ENCODE assay signal across 18 cellular contexts in the genomic region with DNA sequence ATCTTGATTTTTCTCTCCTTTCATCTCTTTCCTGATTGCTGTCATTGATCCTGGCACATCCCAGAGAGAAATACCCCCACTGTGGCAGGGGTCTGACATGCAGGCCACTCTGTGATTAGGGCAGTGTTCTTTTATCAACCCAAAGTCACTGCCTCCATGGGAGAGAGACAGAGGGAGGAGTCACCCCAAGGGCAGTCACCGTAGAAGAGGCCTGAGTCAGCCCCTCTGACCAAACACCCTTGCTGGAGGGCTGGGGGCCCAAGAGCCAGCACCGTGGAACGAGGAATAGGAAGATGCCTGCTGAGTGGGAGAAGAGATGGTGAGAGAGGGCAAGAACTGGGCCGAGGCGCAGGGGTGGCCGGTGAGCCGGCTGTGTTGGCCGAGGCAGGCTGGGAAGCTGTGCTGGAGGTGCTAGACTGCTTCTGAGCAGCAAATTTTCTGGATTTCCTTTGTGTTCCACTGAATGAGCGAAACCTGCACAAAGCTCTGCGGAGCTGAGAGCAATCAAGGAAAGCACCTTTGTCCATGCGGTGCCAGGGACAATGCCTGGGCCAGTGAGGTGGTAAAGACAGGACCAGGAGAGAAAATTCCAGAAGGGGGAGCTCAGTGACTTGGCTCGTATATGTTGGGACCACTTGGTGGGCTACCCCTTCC.
A peak's percentile ranks its signal among the peaks of the same experiment; 100 is the strongest.
DNase-seq lines count a peak whose midpoint lies in the region; ATAC-seq, FAIRE-seq and TF ChIP-seq lines count a peak whose summit lies in the region.
"Had no signal": no experiment of that assay in that cellular context is flagged by ENCODE, and none has a peak within 500 bp of the region (broad histone marks: within the 10 kb centered on the region; RNA-seq: fewer than 3 reads in every experiment).

No MANE protein-coding gene starts in this region.

- FAIRE-seq in H1 (lab: Jason Lieb, UNC) = no peak
- FAIRE-seq: A204.1, endometrium, islet of Langerhans had no signal

- H2AFZ ChIP-seq in H1 (ENCODE audit: low read length) = peak overlapping the region; percentile 5; the same call in 1 of the 2 replicates

- no peaks in the 10 kb centered on the region for H3K9me3 Mint-ChIP-seq in activated naive CD4-positive, alpha-beta T cell treated with anti-CD3 and anti-CD28 coated beads for 36 hours
- H3K9me3 Mint-ChIP-seq: activated T-helper 2 cell treated with anti-CD3 and anti-CD28 coated beads, Interferon-gamma antibody, Interleukin-2, Interleukin-4, amounts not matched to agents 10 μg/mL and 5 μg/mL and 100 μg/mL, durations not matched to agents 14 hours and 24 hours and 36 hours had no signal

- ATAC-seq in Right ventricle myocardium superior (ENCODE audit: poor library complexity) (no peak), Right ventricle myocardium inferior (no peak), HG02623 (IDR thresholded peaks at IDR 0.05; ENCODE audit: unreplicated experiment) (no peak), HG03520 (IDR thresholded peaks at IDR 0.05; ENCODE audit: unreplicated experiment) (no peak)
- ATAC-seq: psoas muscle had no signal

- peak overlapping the region; percentile 38 for H3K18ac ChIP-seq in H1 (ENCODE audit: extremely low read depth, low read length)
- no peak overlapping the region for H3K18ac ChIP-seq in mesendoderm (ENCODE audit: low read length)

- peak; percentile 26 for DNase-seq in Right ventricle myocardium superior
- DNase-seq in Right ventricle myocardium inferior (ENCODE audit: missing footprints) = no peak
- DNase-seq in H1 (ENCODE audit: low read depth in 1 of 2, low spot score in 2 of 2) = no peak
- DNase-seq in mesendoderm = peak; percentile 64
- DNase-seq in activated naive CD4-positive, alpha-beta T cell treated with anti-CD3 and anti-CD28 coated beads for 36 hours = no peak
- DNase-seq in ACHN = no peak
- DNase-seq: activated CD8-positive, alpha-beta memory T cell treated with anti-CD3 and anti-CD28 coated beads for 24 hours; COR-L47; IMR-90; NCI-H2171 treated with DMSO at 0.1 percent for 48 hours; psoas muscle; thyroid gland had no signal

- H3K4ac ChIP-seq in H1 (replicated peaks; ENCODE audit: insufficient read length, low read depth, low read length) = peak overlapping the region; percentile 5
- H3K4ac ChIP-seq in mesendoderm (ENCODE audit: low read depth, low read length) = no peak overlapping the region

- intact Hi-C loops in Right ventricle myocardium superior (cut with DNase I) (no loop called here), Right ventricle myocardium inferior (cut with DNase I) (loop anchor here (5.0 kb wide), 1 partner anchor 102 kb away; a partner anchor contains a TSS)
- intact Hi-C loops in activated naive CD4-positive, alpha-beta T cell treated with anti-CD3 and anti-CD28 coated beads for 36 hours (cut with micrococcal nuclease) = no loop called here

- in situ Hi-C loops in ACHN (cut with HindIII; ENCODE audit: low pct_ligation_motif_present, low pct_unique_long_range_greater_than_20kb, low sequenced_read_pairs) = no loop called here

- peak; percentile 55 to 57 for TF ChIP-seq RAD21 in H1 (IDR thresholded peaks at IDR 0.05 in 1 of 2, conservative IDR thresholded peaks at IDR 0.05 in 1 of 2; ENCODE audit: low read depth in 2 of 2, low read length in 2 of 2)

- H3K23ac ChIP-seq in H1 (ENCODE audit: insufficient read length) (no peak overlapping the region), mesendoderm (ENCODE audit: low read length) (no peak overlapping the region)

- H3K27ac ChIP-seq in H1 (ENCODE audit: low read depth, low read length) (no peak overlapping the region), mesendoderm (ENCODE audit: low read depth, low read length) (peak overlapping the region; percentile 1)
- H3K27ac ChIP-seq: psoas muscle, thyroid gland had no signal

- no peaks in the 10 kb centered on the region for H3K9me3 ChIP-seq in H1 (ENCODE audit: insufficient read depth in 2 of 2, low read depth in 1 of 2, low read length in 1 of 2)
- H3K9me3 ChIP-seq: psoas muscle, thyroid gland had no signal

- no peaks in the 10 kb centered on the region for H3K23me2 ChIP-seq in H1 (ENCODE audit: low read depth, low read length)

- no peaks in the 10 kb centered on the region for H3K79me1 ChIP-seq in H1 (ENCODE audit: low read depth, low read length)
- no peaks in the 10 kb centered on the region for H3K79me1 ChIP-seq in mesendoderm (ENCODE audit: low read length)

- peak overlapping the region; percentile 4 to 39; a peak in 2 of 4 replicates for H3K4me2 ChIP-seq in H1 (ENCODE audit: insufficient read depth in 1 of 2, low read depth in 2 of 2, low read length in 2 of 2)
- H3K4me2 ChIP-seq in mesendoderm (ENCODE audit: low read length) = no peak overlapping the region

- WGBS in H1 (ENCODE audit: extremely low coverage in 1 of 2, insufficient coverage in 1 of 2, insufficient read length in 1 of 2, insufficient replicate concordance in 2 of 2, low coverage in 1 of 2, low lambda C conversion rate in 2 of 2, missing lambda C conversion rate in 1 of 2), 2 experiments = 84% methylated on average over 11 of the region's 12 CpGs; no CpG with 5 or more reads in 1 of the 2 experiments
- no CpG with 5 or more reads among the region's 12 CpGs for WGBS in mesendoderm (ENCODE audit: extremely low coverage, insufficient coverage, low lambda C conversion rate)

- no peak overlapping the region for H2BK20ac ChIP-seq in H1 (ENCODE audit: low read length)

- H3K56ac ChIP-seq in H1 (replicated peaks; ENCODE audit: insufficient read length, low read depth, low read length) (no peak overlapping the region), mesendoderm (ENCODE audit: low read length) (peak overlapping the region; percentile 65)

- POLR2A ChIA-PET in H1 (lab: Charles Lee; ENCODE audit: partially characterized antibody) = interaction anchor here (1.0 kb wide), 1 partner anchor 104 kb away, joined by 6 read pairs; a partner anchor contains a TSS

- peak overlapping the region; percentile 63; the same call in 1 of the 2 replicates for H2BK5ac ChIP-seq in H1 (ENCODE audit: low read depth, low read length)
- H2BK5ac ChIP-seq in mesendoderm (ENCODE audit: low read length) = no peak overlapping the region

- H3K14ac ChIP-seq in H1 (ENCODE audit: insufficient read length) = no peak overlapping the region

- H3K9ac ChIP-seq in H1 (replicated peaks in 1 of 4; ENCODE audit: extremely low read depth in 1 of 4, low read depth in 3 of 4, low read length in 3 of 4) (no peak overlapping the region), mesendoderm (ENCODE audit: low read length) (no peak overlapping the region)

- no peak for TF ChIP-seq EP300 in H1 (IDR thresholded peaks at IDR 0.05; ENCODE audit: borderline replicate concordance in 1 of 2, low read depth in 2 of 2, low read length in 2 of 2)

- H4K5ac ChIP-seq in H1 (ENCODE audit: insufficient read length, low read depth, low read length) = no peak overlapping the region
- H4K5ac ChIP-seq in mesendoderm (ENCODE audit: low read length) = no peak overlapping the region

- H2AK5ac ChIP-seq in H1 (ENCODE audit: low read depth, low read length) (no peak overlapping the region; the same call in 1 of the 2 replicates), mesendoderm (ENCODE audit: low read length) (no peak overlapping the region)

- H3K4me3 ChIP-seq in H1 (ENCODE audit: extremely low read depth in 1 of 4, insufficient read depth in 2 of 4, low read depth in 3 of 4, low read length in 4 of 4) = no peak overlapping the region
- H3K4me3 ChIP-seq in mesendoderm (ENCODE audit: low read length) = no peak overlapping the region
- H3K4me3 ChIP-seq: psoas muscle, thyroid gland had no signal

- peaks cover 11% of the 10 kb centered on the region for H3K27me3 Mint-ChIP-seq in activated naive CD4-positive, alpha-beta T cell treated with anti-CD3 and anti-CD28 coated beads for 36 hours (ENCODE audit: low read depth)

- no peak for TF ChIP-seq POLR2A in H1 (IDR thresholded peaks at IDR 0.05; ENCODE audit: control extremely low read depth in 1 of 2, low read depth in 2 of 2, low read length in 2 of 2)

- H3K4me1 ChIP-seq in H1 (replicated peaks in 1 of 4; ENCODE audit: control insufficient read depth in 3 of 4, insufficient read depth in 4 of 4, low read length in 3 of 4) (peaks cover 5 to 18% (median 9%) of the 10 kb centered on the region in 4 experiments; a peak in 6 of 7 replicates), mesendoderm (ENCODE audit: control insufficient read depth, low read depth, low read length) (peaks cover 3% of the 10 kb centered on the region)
- H3K4me1 ChIP-seq: psoas muscle, thyroid gland had no signal

- H4K8ac ChIP-seq in H1 (ENCODE audit: extremely low read depth, insufficient read depth, low read length) (peak overlapping the region; percentile 51; the same call in 1 of the 2 replicates), mesendoderm (ENCODE audit: low read depth, low read length) (no peak overlapping the region)

- H3K4me3 Mint-ChIP-seq in activated naive CD4-positive, alpha-beta T cell treated with anti-CD3 and anti-CD28 coated beads for 36 hours = no peak overlapping the region

- H4K91ac ChIP-seq in H1 (replicated peaks; ENCODE audit: insufficient read length, low read length) = no peak overlapping the region

- H3K27me3 ChIP-seq in H1 (replicated peaks in 1 of 4; ENCODE audit: control insufficient read depth in 3 of 4, extremely low read depth in 1 of 4, insufficient read depth in 3 of 4, low read length in 3 of 4) (no peaks in the 10 kb centered on the region), mesendoderm (ENCODE audit: insufficient read depth, low read length, poor library complexity) (no peaks in the 10 kb centered on the region)
- H3K27me3 ChIP-seq: thyroid gland had no signal

- no peaks in the 10 kb centered on the region for H4K20me1 ChIP-seq in H1 (replicated peaks in 1 of 2; ENCODE audit: control insufficient read depth in 1 of 2, insufficient read depth in 2 of 2, low read length in 2 of 2)

- CTCF ChIA-PET in H1 (lab: Charles Lee; ENCODE audit: partially characterized antibody) = interaction anchor here (0.7 to 5.0 kb wide), 13 partner anchors 9 to 208 kb away, joined by 3 to 34 read pairs (median 3); no protein-coding TSS in a partner anchor
- CTCF ChIA-PET in activated naive CD4-positive, alpha-beta T cell treated with anti-CD3 and anti-CD28 coated beads for 36 hours (lab: Charles Lee) = no interaction called here

- H3K36me3 Mint-ChIP-seq in activated naive CD4-positive, alpha-beta T cell treated with anti-CD3 and anti-CD28 coated beads for 36 hours (ENCODE audit: low read depth) = no peaks in the 10 kb centered on the region

- H3K27ac Mint-ChIP-seq in activated naive CD4-positive, alpha-beta T cell treated with anti-CD3 and anti-CD28 coated beads for 36 hours = no peak overlapping the region
- H3K27ac Mint-ChIP-seq: activated T-helper 2 cell treated with anti-CD3 and anti-CD28 coated beads, Interferon-gamma antibody, Interleukin-2, Interleukin-4, amounts not matched to agents 10 μg/mL and 5 μg/mL and 100 μg/mL, durations not matched to agents 14 hours and 24 hours and 36 hours had no signal

- no peaks in the 10 kb centered on the region for H3K36me3 ChIP-seq in H1 (ENCODE audit: control insufficient read depth in 2 of 4, insufficient read depth in 4 of 4, low read length in 3 of 4)
- no peaks in the 10 kb centered on the region for H3K36me3 ChIP-seq in mesendoderm (ENCODE audit: control insufficient read depth, insufficient read depth, low read length)
- H3K36me3 ChIP-seq: thyroid gland had no signal

- H2BK120ac ChIP-seq in H1 (replicated peaks; ENCODE audit: low read depth, low read length) (no peak overlapping the region), mesendoderm (ENCODE audit: low read depth, low read length) (no peak overlapping the region)

- no peaks in the 10 kb centered on the region for H3K79me2 ChIP-seq in H1 (ENCODE audit: control insufficient read depth in 1 of 2, insufficient read depth in 2 of 2, low read length in 2 of 2)
- no peaks in the 10 kb centered on the region for H3K79me2 ChIP-seq in mesendoderm (ENCODE audit: control insufficient read depth, insufficient read depth, low read length)

- no peaks in the 10 kb centered on the region for H3K4me1 Mint-ChIP-seq in activated naive CD4-positive, alpha-beta T cell treated with anti-CD3 and anti-CD28 coated beads for 36 hours (ENCODE audit: low read depth)

- H2BK15ac ChIP-seq in H1 (ENCODE audit: low read length) (no peak overlapping the region), mesendoderm (replicated peaks; ENCODE audit: low read depth) (no peak overlapping the region)

- peak overlapping the region; percentile 93; the same call in 1 of the 2 replicates for H2BK12ac ChIP-seq in H1 (ENCODE audit: low read depth, low read length)

- TF ChIP-seq CTCF in H1 (IDR thresholded peaks at IDR 0.05; ENCODE audit: control extremely low read depth in 1 of 3, insufficient read depth in 1 of 3, low read depth in 1 of 3, low read length in 3 of 3) = peak in 2 of 3 experiments; percentile 32 to 35; a peak in 3 of 4 replicates

Comparison
In these comparisons a context has a peak if more than half of its experiments do, and no peak if none do; other contexts are left out.
1. DNase-seq: peak in Right ventricle myocardium superior (single experiment) and mesendoderm (single experiment); none in Right ventricle myocardium inferior (single experiment), H1 (0 of 2), activated naive CD4-positive, alpha-beta T cell treated with anti-CD3 and anti-CD28 coated beads for 36 hours (single experiment) and ACHN (single experiment).